1 cellular context compared by ENCODE assay signal in the genomic region with DNA sequence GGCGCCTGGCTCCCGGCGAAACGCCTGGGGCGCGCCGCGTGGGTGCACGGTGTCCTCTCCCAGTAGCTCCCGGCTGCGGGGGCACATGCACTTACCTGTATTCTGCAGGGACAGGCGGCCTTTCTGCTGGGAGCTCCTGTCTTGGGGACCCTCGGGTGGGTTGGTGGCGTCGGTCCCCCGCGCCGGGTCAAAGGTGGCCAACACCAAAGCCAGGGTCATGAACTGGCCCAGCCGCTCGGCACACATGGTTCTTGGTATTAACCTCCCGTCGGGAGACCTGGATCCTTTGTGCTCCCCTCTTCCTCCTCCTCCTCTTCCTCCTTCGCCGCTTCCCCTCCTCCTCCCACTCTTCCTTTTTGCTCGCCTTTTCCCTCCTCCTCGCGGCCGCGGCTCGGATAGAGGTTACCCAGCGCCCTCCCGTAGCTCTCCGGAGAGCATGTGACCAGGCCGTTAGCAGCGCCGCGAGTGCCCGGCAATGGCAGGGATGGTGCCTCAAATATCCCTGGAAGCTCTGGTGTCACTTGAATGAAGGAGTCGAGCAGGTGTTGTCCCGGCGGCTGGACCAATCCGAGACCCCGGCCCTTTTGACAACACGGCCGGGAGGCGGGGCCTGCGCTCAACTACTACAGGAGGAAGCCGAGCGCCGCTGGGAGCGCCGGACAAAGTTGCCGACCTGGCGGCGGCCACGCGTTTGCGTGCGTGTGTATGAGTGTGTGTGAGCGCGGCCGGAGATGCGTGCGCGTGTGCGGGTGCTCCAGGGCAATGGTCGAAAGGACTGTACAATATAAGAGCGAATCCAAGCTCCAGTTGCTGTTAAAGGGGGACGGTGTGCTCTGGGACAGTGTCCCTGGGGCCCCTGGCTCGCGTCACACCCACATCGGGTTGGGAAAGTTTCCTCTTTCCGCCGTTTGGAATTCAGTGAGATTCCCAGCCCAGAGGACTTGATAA.
TF ChIP-seq lines count a peak whose summit lies in the region.

A gene with protein sequence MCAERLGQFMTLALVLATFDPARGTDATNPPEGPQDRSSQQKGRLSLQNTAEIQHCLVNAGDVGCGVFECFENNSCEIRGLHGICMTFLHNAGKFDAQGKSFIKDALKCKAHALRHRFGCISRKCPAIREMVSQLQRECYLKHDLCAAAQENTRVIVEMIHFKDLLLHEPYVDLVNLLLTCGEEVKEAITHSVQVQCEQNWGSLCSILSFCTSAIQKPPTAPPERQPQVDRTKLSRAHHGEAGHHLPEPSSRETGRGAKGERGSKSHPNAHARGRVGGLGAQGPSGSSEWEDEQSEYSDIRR (minus strand): TSS at position 467 of the 948 bp plus-strand sequence. CDS start 221 bp downstream, at position 246.

TF ChIP-seq in H1, 55 proteins besides CTCF, POLR2A, EP300 and RAD21 (continued from another document):
- TF ChIP-seq CEBPB (IDR thresholded peaks at IDR 0.05; ENCODE audit: low read depth, low read length), result no peak
- peak; percentile 96 for TF ChIP-seq TAF7 (optimal IDR thresholded peaks at IDR 0.05; ENCODE audit: borderline replicate concordance, low read depth, low read length)
- TF ChIP-seq, protein P1, sequence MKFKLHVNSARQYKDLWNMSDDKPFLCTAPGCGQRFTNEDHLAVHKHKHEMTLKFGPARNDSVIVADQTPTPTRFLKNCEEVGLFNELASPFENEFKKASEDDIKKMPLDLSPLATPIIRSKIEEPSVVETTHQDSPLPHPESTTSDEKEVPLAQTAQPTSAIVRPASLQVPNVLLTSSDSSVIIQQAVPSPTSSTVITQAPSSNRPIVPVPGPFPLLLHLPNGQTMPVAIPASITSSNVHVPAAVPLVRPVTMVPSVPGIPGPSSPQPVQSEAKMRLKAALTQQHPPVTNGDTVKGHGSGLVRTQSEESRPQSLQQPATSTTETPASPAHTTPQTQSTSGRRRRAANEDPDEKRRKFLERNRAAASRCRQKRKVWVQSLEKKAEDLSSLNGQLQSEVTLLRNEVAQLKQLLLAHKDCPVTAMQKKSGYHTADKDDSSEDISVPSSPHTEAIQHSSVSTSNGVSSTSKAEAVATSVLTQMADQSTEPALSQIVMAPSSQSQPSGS (IDR thresholded peaks at IDR 0.05; ENCODE audit: low read length), result no peak; the same call in 1 of the 2 replicates
- peak; percentile 53 for TF ChIP-seq KDM4A (IDR thresholded peaks at IDR 0.05; ENCODE audit: low read depth, low read length, severe bottlenecking)
- peak; percentile 73; the same call in 1 of the 2 replicates for TF ChIP-seq TCF12 (IDR thresholded peaks at IDR 0.05; ENCODE audit: low read depth, low read length)
- peak; percentile 92 for TF ChIP-seq POLR2AphosphoS5 (IDR thresholded peaks at IDR 0.05; ENCODE audit: low read depth, low read length)
- TF ChIP-seq HDAC2 (IDR thresholded peaks at IDR 0.05; ENCODE audit: borderline replicate concordance in 1 of 2, low read depth in 2 of 2, low read length in 2 of 2), result peak in 1 of 2 experiments; percentile 85; a peak in 1 of 4 replicates
- TF ChIP-seq, protein P2, sequence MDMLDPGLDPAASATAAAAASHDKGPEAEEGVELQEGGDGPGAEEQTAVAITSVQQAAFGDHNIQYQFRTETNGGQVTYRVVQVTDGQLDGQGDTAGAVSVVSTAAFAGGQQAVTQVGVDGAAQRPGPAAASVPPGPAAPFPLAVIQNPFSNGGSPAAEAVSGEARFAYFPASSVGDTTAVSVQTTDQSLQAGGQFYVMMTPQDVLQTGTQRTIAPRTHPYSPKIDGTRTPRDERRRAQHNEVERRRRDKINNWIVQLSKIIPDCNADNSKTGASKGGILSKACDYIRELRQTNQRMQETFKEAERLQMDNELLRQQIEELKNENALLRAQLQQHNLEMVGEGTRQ (IDR thresholded peaks at IDR 0.05; ENCODE audit: low read length), result peak; percentile 62
- TF ChIP-seq PHF8 (conservative IDR thresholded peaks at IDR 0.05; ENCODE audit: low read depth, low read length), result peak; percentile 56; the same call in 1 of the 2 replicates
- TF ChIP-seq, protein P3, sequence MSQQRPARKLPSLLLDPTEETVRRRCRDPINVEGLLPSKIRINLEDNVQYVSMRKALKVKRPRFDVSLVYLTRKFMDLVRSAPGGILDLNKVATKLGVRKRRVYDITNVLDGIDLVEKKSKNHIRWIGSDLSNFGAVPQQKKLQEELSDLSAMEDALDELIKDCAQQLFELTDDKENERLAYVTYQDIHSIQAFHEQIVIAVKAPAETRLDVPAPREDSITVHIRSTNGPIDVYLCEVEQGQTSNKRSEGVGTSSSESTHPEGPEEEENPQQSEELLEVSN (IDR thresholded peaks at IDR 0.05), result peak; percentile 12; the same call in 1 of the 2 replicates
- TF ChIP-seq RFX5 (IDR thresholded peaks at IDR 0.05; ENCODE audit: borderline replicate concordance, low read depth, low read length), result no peak
- peak; percentile 95 for TF ChIP-seq TAF1 (IDR thresholded peaks at IDR 0.05; ENCODE audit: low read depth, low read length)
- 0 out of 2 replicates have a peak, but pooled peaks have one; percentile 53 for TF ChIP-seq GTF2F1 (IDR thresholded peaks at IDR 0.05; ENCODE audit: borderline replicate concordance, low read depth, low read length)
- TF ChIP-seq EZH2 (IDR thresholded peaks at IDR 0.05; ENCODE audit: low read depth, low read length, severe bottlenecking), result no peak
- TF ChIP-seq YY1 (IDR thresholded peaks at IDR 0.05; ENCODE audit: low read depth, low read length), result peak; percentile 67
- TF ChIP-seq BACH1 (IDR thresholded peaks at IDR 0.05; ENCODE audit: low read length), result no peak
- no peak for TF ChIP-seq JUND (IDR thresholded peaks at IDR 0.05; ENCODE audit: low read length)
- no peak for TF ChIP-seq ZNF274 (IDR thresholded peaks at IDR 0.05; ENCODE audit: borderline replicate concordance, extremely low read depth, low read length)
- peak; percentile 80 for TF ChIP-seq SAP30 (IDR thresholded peaks at IDR 0.05; ENCODE audit: insufficient read depth, insufficient replicate concordance, low read length)
- 0 out of 2 replicates have a peak, but pooled peaks have one; percentile 31 for TF ChIP-seq SP1 (IDR thresholded peaks at IDR 0.05; ENCODE audit: low read depth, low read length)
- no peak for TF ChIP-seq CBX5 (IDR thresholded peaks at IDR 0.05; ENCODE audit: low read depth, low read length)
- peak; percentile 71 to 94; a peak in 1 of 4 replicates for TF ChIP-seq SIN3A (conservative IDR thresholded peaks at IDR 0.05 in 1 of 2, IDR thresholded peaks at IDR 0.05 in 1 of 2; ENCODE audit: low read depth in 1 of 2, low read length in 2 of 2)
- TF ChIP-seq CTBP2 (IDR thresholded peaks at IDR 0.05; ENCODE audit: borderline replicate concordance, insufficient read depth, insufficient read length, low read length), result peak; percentile 40
- no peak for TF ChIP-seq SIX5 (IDR thresholded peaks at IDR 0.05; ENCODE audit: low read depth, low read length)
- TF ChIP-seq FOSL1 (IDR thresholded peaks at IDR 0.05; ENCODE audit: insufficient read depth, low read depth, low read length), result no peak
- TF ChIP-seq RBBP5 (IDR thresholded peaks at IDR 0.05; ENCODE audit: borderline replicate concordance, low read depth, low read length), result no peak
- peak; percentile 8; the same call in 1 of the 2 replicates for TF ChIP-seq CHD2 (IDR thresholded peaks at IDR 0.05; ENCODE audit: low read length)
- TF ChIP-seq, protein P4, sequence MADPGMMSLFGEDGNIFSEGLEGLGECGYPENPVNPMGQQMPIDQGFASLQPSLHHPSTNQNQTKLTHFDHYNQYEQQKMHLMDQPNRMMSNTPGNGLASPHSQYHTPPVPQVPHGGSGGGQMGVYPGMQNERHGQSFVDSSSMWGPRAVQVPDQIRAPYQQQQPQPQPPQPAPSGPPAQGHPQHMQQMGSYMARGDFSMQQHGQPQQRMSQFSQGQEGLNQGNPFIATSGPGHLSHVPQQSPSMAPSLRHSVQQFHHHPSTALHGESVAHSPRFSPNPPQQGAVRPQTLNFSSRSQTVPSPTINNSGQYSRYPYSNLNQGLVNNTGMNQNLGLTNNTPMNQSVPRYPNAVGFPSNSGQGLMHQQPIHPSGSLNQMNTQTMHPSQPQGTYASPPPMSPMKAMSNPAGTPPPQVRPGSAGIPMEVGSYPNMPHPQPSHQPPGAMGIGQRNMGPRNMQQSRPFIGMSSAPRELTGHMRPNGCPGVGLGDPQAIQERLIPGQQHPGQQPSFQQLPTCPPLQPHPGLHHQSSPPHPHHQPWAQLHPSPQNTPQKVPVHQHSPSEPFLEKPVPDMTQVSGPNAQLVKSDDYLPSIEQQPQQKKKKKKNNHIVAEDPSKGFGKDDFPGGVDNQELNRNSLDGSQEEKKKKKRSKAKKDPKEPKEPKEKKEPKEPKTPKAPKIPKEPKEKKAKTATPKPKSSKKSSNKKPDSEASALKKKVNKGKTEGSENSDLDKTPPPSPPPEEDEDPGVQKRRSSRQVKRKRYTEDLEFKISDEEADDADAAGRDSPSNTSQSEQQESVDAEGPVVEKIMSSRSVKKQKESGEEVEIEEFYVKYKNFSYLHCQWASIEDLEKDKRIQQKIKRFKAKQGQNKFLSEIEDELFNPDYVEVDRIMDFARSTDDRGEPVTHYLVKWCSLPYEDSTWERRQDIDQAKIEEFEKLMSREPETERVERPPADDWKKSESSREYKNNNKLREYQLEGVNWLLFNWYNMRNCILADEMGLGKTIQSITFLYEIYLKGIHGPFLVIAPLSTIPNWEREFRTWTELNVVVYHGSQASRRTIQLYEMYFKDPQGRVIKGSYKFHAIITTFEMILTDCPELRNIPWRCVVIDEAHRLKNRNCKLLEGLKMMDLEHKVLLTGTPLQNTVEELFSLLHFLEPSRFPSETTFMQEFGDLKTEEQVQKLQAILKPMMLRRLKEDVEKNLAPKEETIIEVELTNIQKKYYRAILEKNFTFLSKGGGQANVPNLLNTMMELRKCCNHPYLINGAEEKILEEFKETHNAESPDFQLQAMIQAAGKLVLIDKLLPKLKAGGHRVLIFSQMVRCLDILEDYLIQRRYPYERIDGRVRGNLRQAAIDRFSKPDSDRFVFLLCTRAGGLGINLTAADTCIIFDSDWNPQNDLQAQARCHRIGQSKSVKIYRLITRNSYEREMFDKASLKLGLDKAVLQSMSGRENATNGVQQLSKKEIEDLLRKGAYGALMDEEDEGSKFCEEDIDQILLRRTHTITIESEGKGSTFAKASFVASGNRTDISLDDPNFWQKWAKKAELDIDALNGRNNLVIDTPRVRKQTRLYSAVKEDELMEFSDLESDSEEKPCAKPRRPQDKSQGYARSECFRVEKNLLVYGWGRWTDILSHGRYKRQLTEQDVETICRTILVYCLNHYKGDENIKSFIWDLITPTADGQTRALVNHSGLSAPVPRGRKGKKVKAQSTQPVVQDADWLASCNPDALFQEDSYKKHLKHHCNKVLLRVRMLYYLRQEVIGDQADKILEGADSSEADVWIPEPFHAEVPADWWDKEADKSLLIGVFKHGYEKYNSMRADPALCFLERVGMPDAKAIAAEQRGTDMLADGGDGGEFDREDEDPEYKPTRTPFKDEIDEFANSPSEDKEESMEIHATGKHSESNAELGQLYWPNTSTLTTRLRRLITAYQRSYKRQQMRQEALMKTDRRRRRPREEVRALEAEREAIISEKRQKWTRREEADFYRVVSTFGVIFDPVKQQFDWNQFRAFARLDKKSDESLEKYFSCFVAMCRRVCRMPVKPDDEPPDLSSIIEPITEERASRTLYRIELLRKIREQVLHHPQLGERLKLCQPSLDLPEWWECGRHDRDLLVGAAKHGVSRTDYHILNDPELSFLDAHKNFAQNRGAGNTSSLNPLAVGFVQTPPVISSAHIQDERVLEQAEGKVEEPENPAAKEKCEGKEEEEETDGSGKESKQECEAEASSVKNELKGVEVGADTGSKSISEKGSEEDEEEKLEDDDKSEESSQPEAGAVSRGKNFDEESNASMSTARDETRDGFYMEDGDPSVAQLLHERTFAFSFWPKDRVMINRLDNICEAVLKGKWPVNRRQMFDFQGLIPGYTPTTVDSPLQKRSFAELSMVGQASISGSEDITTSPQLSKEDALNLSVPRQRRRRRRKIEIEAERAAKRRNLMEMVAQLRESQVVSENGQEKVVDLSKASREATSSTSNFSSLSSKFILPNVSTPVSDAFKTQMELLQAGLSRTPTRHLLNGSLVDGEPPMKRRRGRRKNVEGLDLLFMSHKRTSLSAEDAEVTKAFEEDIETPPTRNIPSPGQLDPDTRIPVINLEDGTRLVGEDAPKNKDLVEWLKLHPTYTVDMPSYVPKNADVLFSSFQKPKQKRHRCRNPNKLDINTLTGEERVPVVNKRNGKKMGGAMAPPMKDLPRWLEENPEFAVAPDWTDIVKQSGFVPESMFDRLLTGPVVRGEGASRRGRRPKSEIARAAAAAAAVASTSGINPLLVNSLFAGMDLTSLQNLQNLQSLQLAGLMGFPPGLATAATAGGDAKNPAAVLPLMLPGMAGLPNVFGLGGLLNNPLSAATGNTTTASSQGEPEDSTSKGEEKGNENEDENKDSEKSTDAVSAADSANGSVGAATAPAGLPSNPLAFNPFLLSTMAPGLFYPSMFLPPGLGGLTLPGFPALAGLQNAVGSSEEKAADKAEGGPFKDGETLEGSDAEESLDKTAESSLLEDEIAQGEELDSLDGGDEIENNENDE (IDR thresholded peaks at IDR 0.05; ENCODE audit: insufficient replicate concordance, low read length), result no peak
- TF ChIP-seq SUZ12 (IDR thresholded peaks at IDR 0.05; ENCODE audit: low read length), result no peak
- no peak for TF ChIP-seq SP2 (IDR thresholded peaks at IDR 0.05; ENCODE audit: low read length)
- TF ChIP-seq, protein P5, sequence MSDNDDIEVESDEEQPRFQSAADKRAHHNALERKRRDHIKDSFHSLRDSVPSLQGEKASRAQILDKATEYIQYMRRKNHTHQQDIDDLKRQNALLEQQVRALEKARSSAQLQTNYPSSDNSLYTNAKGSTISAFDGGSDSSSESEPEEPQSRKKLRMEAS (IDR thresholded peaks at IDR 0.05), result peak; percentile 82
